Comparison of ENCODE assay signal across 18 cellular contexts in the genomic region with DNA sequence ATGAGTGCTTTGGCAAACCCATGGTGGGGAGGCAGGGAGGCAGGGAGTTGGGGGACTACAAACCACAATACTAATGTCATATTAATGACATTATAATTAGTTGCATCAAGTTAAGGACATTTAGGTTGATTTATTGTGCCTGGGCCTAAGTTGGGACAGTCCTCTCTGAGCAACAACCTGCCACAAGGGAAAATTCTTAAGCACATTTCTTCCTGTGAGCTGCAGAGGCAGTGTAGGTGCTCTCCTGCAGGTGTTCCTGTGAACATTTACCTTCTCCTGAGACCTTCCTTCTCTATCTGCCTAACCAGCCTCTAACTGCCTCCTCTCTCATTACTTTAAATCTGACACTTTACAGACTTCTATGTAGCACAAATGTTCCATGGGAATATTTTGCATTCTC.
DNase-seq lines count a peak whose midpoint lies in the region; ATAC-seq and TF ChIP-seq lines count a peak whose summit lies in the region.
"Had no signal": no experiment of that assay in that cellular context is flagged by ENCODE, and none has a peak within 500 bp of the region (broad histone marks: within the 10 kb centered on the region; RNA-seq: fewer than 3 reads in every experiment).

No MANE protein-coding gene starts in this region.

- ATAC-seq in WTC11, result peak; percentile 88
- ATAC-seq: A549; CD8-positive, alpha-beta T cell had no signal

- H3K36me3 ChIP-seq in neural progenitor cell (no peaks in the 10 kb centered on the region), hepatocyte (replicated peaks; ENCODE audit: insufficient read depth, low read depth) (no peaks in the 10 kb centered on the region)
- H3K36me3 ChIP-seq: BLaER1 treated with 17β-estradiol and CSF1 and Interleukin-3, amounts not matched to agents 10 nM and 100 nM had no signal

- no peak for TF ChIP-seq CTCF in WTC11 (IDR thresholded peaks at IDR 0.05)
- TF ChIP-seq CTCF in neural progenitor cell (IDR thresholded peaks at IDR 0.05), result no peak
- no peak for TF ChIP-seq CTCF in hepatocyte (IDR thresholded peaks at IDR 0.05; ENCODE audit: poor library complexity)

- H3K4me3 Mint-ChIP-seq in WTC11 (no peak overlapping the region), neural progenitor cell (no peak overlapping the region)
- H3K4me3 Mint-ChIP-seq: B cell; CD4-positive, alpha-beta T cell; CD8-positive, alpha-beta T cell had no signal

- H3K79me2 ChIP-seq in neural progenitor cell (ENCODE audit: low read depth) (no peaks in the 10 kb centered on the region), hepatocyte (no peaks in the 10 kb centered on the region)

- H4K20me1 ChIP-seq in neural progenitor cell (ENCODE audit: low read depth), result no peaks in the 10 kb centered on the region
- no peaks in the 10 kb centered on the region for H4K20me1 ChIP-seq in hepatocyte (ENCODE audit: insufficient read depth, poor library complexity, severe bottlenecking)
- H4K20me1 ChIP-seq: BLaER1 treated with 17β-estradiol and CSF1 and Interleukin-3, amounts not matched to agents 10 nM and 100 nM had no signal

- POLR2A ChIA-PET in WTC11 (lab: Charles Lee), result no interaction called here

- DNase-seq in DMS53 (lab: John Stamatoyannopoulos, UW), result peak; percentile 3
- no peak for DNase-seq in DMS53 treated with DMSO at 0.1 percent for 48 hours (lab: John Stamatoyannopoulos, UW; ENCODE audit: unreplicated experiment)
- no peak for DNase-seq in WTC11 (ENCODE audit: low spot score)
- no peak for DNase-seq in neural progenitor cell (ENCODE audit: low spot score)
- no peak for DNase-seq in substantia nigra (lab: John Stamatoyannopoulos, UW)
- DNase-seq in hepatocyte (ENCODE audit: low spot score), result no peak
- DNase-seq: AML-193; Caco-2; Calu3; CD4-positive, alpha-beta T cell; CD8-positive, alpha-beta T cell; DMS79 treated with DMSO at 0.1 percent for 48 hours; GF-D8 had no signal

- H2AFZ ChIP-seq in neural progenitor cell (replicated peaks) (peak overlapping the region; percentile 45), hepatocyte (no peak overlapping the region)

- H3K27me3 ChIP-seq in neural progenitor cell (no peaks in the 10 kb centered on the region), hepatocyte (no peaks in the 10 kb centered on the region)
- H3K27me3 ChIP-seq: BLaER1 treated with 17β-estradiol and CSF1 and Interleukin-3, amounts not matched to agents 10 nM and 100 nM had no signal

- H3K27ac Mint-ChIP-seq in WTC11 (no peak overlapping the region), neural progenitor cell (no peak overlapping the region)
- H3K27ac Mint-ChIP-seq: B cell; CD4-positive, alpha-beta T cell; CD8-positive, alpha-beta T cell had no signal

- H3K4me1 Mint-ChIP-seq in WTC11, result peaks cover 33% of the 10 kb centered on the region
- H3K4me1 Mint-ChIP-seq in neural progenitor cell, result no peaks in the 10 kb centered on the region
- H3K4me1 Mint-ChIP-seq: B cell had no signal

- no peaks in the 10 kb centered on the region for H3K9me2 ChIP-seq in hepatocyte (replicated peaks; ENCODE audit: insufficient read depth)

- H3K4me2 ChIP-seq in neural progenitor cell, result no peak overlapping the region
- H3K4me2 ChIP-seq in hepatocyte, result no peak overlapping the region
- H3K4me2 ChIP-seq: A549; BLaER1 treated with 17β-estradiol and CSF1 and Interleukin-3, amounts not matched to agents 10 nM and 100 nM had no signal

- no peaks in the 10 kb centered on the region for H3K9me3 Mint-ChIP-seq in WTC11
- no peaks in the 10 kb centered on the region for H3K9me3 Mint-ChIP-seq in neural progenitor cell

- H3K27me3 Mint-ChIP-seq in WTC11 (ENCODE audit: low read depth) (no peaks in the 10 kb centered on the region), neural progenitor cell (ENCODE audit: insufficient read depth, low read depth) (peaks cover 2% of the 10 kb centered on the region)
- H3K27me3 Mint-ChIP-seq: B cell; CD4-positive, alpha-beta T cell had no signal

- H3K9me3 ChIP-seq in neural progenitor cell (ENCODE audit: low read depth), result no peaks in the 10 kb centered on the region
- no peaks in the 10 kb centered on the region for H3K9me3 ChIP-seq in hepatocyte (ENCODE audit: low read depth)
- H3K9me3 ChIP-seq: A549; BLaER1 treated with 17β-estradiol and CSF1 and Interleukin-3, amounts not matched to agents 10 nM and 100 nM; Caco-2 had no signal

- H3K27ac ChIP-seq in neural progenitor cell (no peak overlapping the region), substantia nigra (ENCODE audit: low read depth, low read length, poor library complexity, severe bottlenecking) (no peak overlapping the region), hepatocyte (no peak overlapping the region)
- H3K27ac ChIP-seq: 22Rv1; A549; BLaER1 treated with 17β-estradiol and CSF1 and Interleukin-3, amounts not matched to agents 10 nM and 100 nM; C4-2B had no signal

- CTCF ChIA-PET in WTC11 (lab: Charles Lee), result interaction anchor here (1.0 kb wide), 1 partner anchor 35 kb away, joined by 4 read pairs; no protein-coding TSS in a partner anchor

- H3K36me3 Mint-ChIP-seq in WTC11, result no peaks in the 10 kb centered on the region
- no peaks in the 10 kb centered on the region for H3K36me3 Mint-ChIP-seq in neural progenitor cell
- H3K36me3 Mint-ChIP-seq: CD8-positive, alpha-beta T cell had no signal

- H3F3A ChIP-seq in neural progenitor cell (ENCODE audit: low read depth), result no peaks in the 10 kb centered on the region

- H3K4me1 ChIP-seq in neural progenitor cell (no peaks in the 10 kb centered on the region), hepatocyte (ENCODE audit: insufficient read depth) (no peaks in the 10 kb centered on the region)
- H3K4me1 ChIP-seq: A549, Caco-2 had no signal

- H3K4me3 ChIP-seq in neural progenitor cell, result no peak overlapping the region
- H3K4me3 ChIP-seq in hepatocyte, result no peak overlapping the region
- H3K4me3 ChIP-seq: A549; BLaER1 treated with 17β-estradiol and CSF1 and Interleukin-3, amounts not matched to agents 10 nM and 100 nM had no signal

- H3K9ac ChIP-seq in neural progenitor cell, result no peak overlapping the region
- H3K9ac ChIP-seq: BLaER1 treated with 17β-estradiol and CSF1 and Interleukin-3, amounts not matched to agents 10 nM and 100 nM had no signal

TF ChIP-seq in WTC11, 78 proteins besides CTCF, POLR2A, EP300 and RAD21:
- TF ChIP-seq NFYB (CRISPR knock-in tag; conservative IDR thresholded peaks at IDR 0.05; ENCODE audit: low read depth) (no peak), MYBL2 (CRISPR knock-in tag; IDR thresholded peaks at IDR 0.05) (no peak), FOXP1 (CRISPR knock-in tag; IDR thresholded peaks at IDR 0.05; ENCODE audit: borderline replicate concordance) (no peak), CREM (CRISPR knock-in tag; IDR thresholded peaks at IDR 0.05) (no peak), E2F5 (CRISPR knock-in tag; IDR thresholded peaks at IDR 0.05) (no peak), ZNF281 (CRISPR knock-in tag; IDR thresholded peaks at IDR 0.05) (no peak), ZNF232 (CRISPR knock-in tag; IDR thresholded peaks at IDR 0.05) (no peak), NR2C2 (CRISPR knock-in tag; IDR thresholded peaks at IDR 0.05) (no peak)
- TF ChIP-seq, protein P1, sequence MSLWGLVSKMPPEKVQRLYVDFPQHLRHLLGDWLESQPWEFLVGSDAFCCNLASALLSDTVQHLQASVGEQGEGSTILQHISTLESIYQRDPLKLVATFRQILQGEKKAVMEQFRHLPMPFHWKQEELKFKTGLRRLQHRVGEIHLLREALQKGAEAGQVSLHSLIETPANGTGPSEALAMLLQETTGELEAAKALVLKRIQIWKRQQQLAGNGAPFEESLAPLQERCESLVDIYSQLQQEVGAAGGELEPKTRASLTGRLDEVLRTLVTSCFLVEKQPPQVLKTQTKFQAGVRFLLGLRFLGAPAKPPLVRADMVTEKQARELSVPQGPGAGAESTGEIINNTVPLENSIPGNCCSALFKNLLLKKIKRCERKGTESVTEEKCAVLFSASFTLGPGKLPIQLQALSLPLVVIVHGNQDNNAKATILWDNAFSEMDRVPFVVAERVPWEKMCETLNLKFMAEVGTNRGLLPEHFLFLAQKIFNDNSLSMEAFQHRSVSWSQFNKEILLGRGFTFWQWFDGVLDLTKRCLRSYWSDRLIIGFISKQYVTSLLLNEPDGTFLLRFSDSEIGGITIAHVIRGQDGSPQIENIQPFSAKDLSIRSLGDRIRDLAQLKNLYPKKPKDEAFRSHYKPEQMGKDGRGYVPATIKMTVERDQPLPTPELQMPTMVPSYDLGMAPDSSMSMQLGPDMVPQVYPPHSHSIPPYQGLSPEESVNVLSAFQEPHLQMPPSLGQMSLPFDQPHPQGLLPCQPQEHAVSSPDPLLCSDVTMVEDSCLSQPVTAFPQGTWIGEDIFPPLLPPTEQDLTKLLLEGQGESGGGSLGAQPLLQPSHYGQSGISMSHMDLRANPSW (CRISPR knock-in tag; conservative IDR thresholded peaks at IDR 0.05; ENCODE audit: low read depth), result no peak
